ENCODE assay signal across 1 cellular context in the genomic region with DNA sequence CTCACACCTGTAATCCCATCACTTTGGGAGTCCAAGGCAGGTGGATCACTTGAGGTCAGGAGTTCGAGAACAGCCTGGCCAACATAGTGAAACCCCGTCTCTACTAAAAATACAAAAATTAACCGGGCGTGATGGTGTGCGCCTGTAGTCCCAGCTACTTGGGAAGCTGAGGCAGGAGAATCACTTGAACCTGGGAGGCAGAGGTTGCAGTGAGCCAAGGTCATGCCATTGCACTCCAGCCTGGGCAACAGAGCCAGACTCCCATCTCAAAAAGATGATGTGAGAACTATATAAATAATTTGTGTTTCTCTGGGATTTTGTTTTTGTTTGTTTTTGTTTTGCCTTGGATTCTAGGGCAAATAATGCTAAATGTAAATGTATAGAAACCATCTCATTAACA. TPM values are rescaled to one million over a fixed set of nuclear protein-coding genes. Genes with fewer than 3 reads are reported as not detected.
"Had no signal": no experiment of that assay in that cellular context is flagged by ENCODE, and none has a peak within 500 bp of the region (broad histone marks: within the 10 kb centered on the region; RNA-seq: fewer than 3 reads in every experiment).

No MANE protein-coding gene starts in this region.

RNA-seq across cellular contexts. Expression of gene ZBTB8A, which starts 17.8 kb away (rescaled TPM):
- total RNA-seq: T-helper 17 cell had no signal
